9 cellular contexts compared by ENCODE assay signal in the genomic region with DNA sequence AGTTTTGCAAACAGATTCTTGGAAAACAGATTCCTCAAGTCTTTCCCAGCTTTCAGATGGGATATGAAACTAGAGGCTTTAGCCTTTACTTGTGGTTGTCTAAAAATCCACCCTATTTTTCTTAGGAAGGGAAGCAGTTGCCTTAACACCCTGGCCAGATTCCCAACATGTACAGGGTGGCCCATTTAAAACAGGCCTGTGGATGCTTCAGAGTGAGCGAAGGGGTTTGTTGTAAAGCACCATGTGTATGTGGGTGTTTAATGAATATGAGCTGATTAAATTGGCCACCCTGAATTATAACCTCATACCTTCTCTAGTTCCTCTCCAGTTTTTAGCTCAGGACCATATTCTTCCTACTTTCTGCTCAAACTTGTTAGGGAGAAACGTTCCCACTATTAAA.
A peak's percentile ranks its signal among the peaks of the same experiment; 100 is the strongest.
DNase-seq lines count a peak whose midpoint lies in the region; ATAC-seq and TF ChIP-seq lines count a peak whose summit lies in the region.
"Had no signal": no experiment of that assay in that cellular context is flagged by ENCODE, and none has a peak within 500 bp of the region (broad histone marks: within the 10 kb centered on the region; RNA-seq: fewer than 3 reads in every experiment).

No MANE protein-coding gene starts in this region.

- TF ChIP-seq POLR2A in suprapubic skin (IDR thresholded peaks at IDR 0.05): no peak

- WGBS in suprapubic skin: 35% methylated on average over 2 of the region's 2 CpGs

- H3K4me3 ChIP-seq in OCI-LY3 (ENCODE audit: low read length): peak overlapping the region; percentile 31; the same call in 1 of the 2 replicates
- no peak overlapping the region for H3K4me3 ChIP-seq in muscle layer of colon (ENCODE audit: low read depth in 1 of 2, low read length in 2 of 2)
- H3K4me3 ChIP-seq in suprapubic skin: no peak overlapping the region

- TF ChIP-seq CTCF in OCI-LY3 (IDR thresholded peaks at IDR 0.05; ENCODE audit: low read depth, low read length) (no peak), suprapubic skin (IDR thresholded peaks at IDR 0.05) (no peak)

- TF ChIP-seq EP300 in suprapubic skin (IDR thresholded peaks at IDR 0.05): no peak

- no peak for DNase-seq in effector memory CD8-positive, alpha-beta T cell
- DNase-seq in suprapubic skin (ENCODE audit: low spot score in 2 of 2) (no peak), NCI-H2081 (lab: John Stamatoyannopoulos, UW) (no peak), SW 1271 (lab: John Stamatoyannopoulos, UW) (no peak)
- DNase-seq in stimulated activated CD4-positive, alpha-beta T cell treated with anti-CD3 and anti-CD28 coated beads, Interleukin-12 subunit alpha, Interleukin-12 subunit beta, amount 100 ng/mL, for 4 hours: no peak
- DNase-seq in activated CD4-positive, alpha-beta T cell treated with anti-CD3 and anti-CD28 coated beads, Interleukin-2, amount 50 U/mL, for 1 hour: no peak

- H3K27ac ChIP-seq in OCI-LY3 (ENCODE audit: low read length) (no peak overlapping the region), muscle layer of colon (ENCODE audit: low read depth, low read length) (peak overlapping the region; percentile 84), suprapubic skin (peak overlapping the region; percentile 74)

- H3K9me3 ChIP-seq in OCI-LY3 (ENCODE audit: insufficient read depth, low read length): no peaks in the 10 kb centered on the region
- no peaks in the 10 kb centered on the region for H3K9me3 ChIP-seq in muscle layer of colon (ENCODE audit: low read length)
- H3K9me3 ChIP-seq in suprapubic skin: no peaks in the 10 kb centered on the region

- peak overlapping the region; percentile 60 for H3K4me2 ChIP-seq in OCI-LY3 (ENCODE audit: low read length)

- peaks cover 0 to 23% of the 10 kb centered on the region in 2 donors for H3K4me1 Mint-ChIP-seq in effector memory CD8-positive, alpha-beta T cell (ENCODE audit: low read depth in 2 of 2)

- no peaks in the 10 kb centered on the region for H4K20me1 ChIP-seq in OCI-LY3 (ENCODE audit: insufficient read depth, low read length)

- H3K4me3 Mint-ChIP-seq in effector memory CD8-positive, alpha-beta T cell: peak overlapping the region in 1 of 2 donors; percentile 40
- H3K4me3 Mint-ChIP-seq: T-helper 1 cell treated with Interleukin-12 subunit alpha and Interleukin-12 subunit beta and Interleukin-4 antibody, amounts not matched to agents 30 μg/mL and 1 μg/mL, for 36 hours had no signal

- ATAC-seq in effector memory CD8-positive, alpha-beta T cell (replicated peaks): no peak

- no peaks in the 10 kb centered on the region for H3K27me3 Mint-ChIP-seq in effector memory CD8-positive, alpha-beta T cell

- peak overlapping the region; percentile 80; the same call in 1 of the 2 replicates for H2AFZ ChIP-seq in OCI-LY3 (ENCODE audit: low read depth, low read length)

- no peaks in the 10 kb centered on the region for H3K27me3 ChIP-seq in OCI-LY3 (ENCODE audit: low read depth, low read length)
- H3K27me3 ChIP-seq in muscle layer of colon (ENCODE audit: control insufficient read depth in 1 of 2, insufficient read depth in 2 of 2, low read length in 2 of 2): no peaks in the 10 kb centered on the region
- no peaks in the 10 kb centered on the region for H3K27me3 ChIP-seq in suprapubic skin

- H3K79me2 ChIP-seq in OCI-LY3 (ENCODE audit: low read length): no peaks in the 10 kb centered on the region

- no peaks in the 10 kb centered on the region for H3K9me3 Mint-ChIP-seq in effector memory CD8-positive, alpha-beta T cell
- H3K9me3 Mint-ChIP-seq: T-helper 1 cell treated with Interleukin-12 subunit alpha and Interleukin-12 subunit beta and Interleukin-4 antibody, amounts not matched to agents 30 μg/mL and 1 μg/mL, for 36 hours had no signal

- H3K36me3 ChIP-seq in OCI-LY3 (replicated peaks; ENCODE audit: low read depth, low read length): peaks cover 4% of the 10 kb centered on the region
- H3K36me3 ChIP-seq in muscle layer of colon (ENCODE audit: insufficient read depth, low read length): no peaks in the 10 kb centered on the region
- no peaks in the 10 kb centered on the region for H3K36me3 ChIP-seq in suprapubic skin

- H3K9ac ChIP-seq in OCI-LY3 (ENCODE audit: low read length) (no peak overlapping the region; the same call in 1 of the 2 replicates), muscle layer of colon (ENCODE audit: low read length) (no peak overlapping the region)

- H3K4me1 ChIP-seq in OCI-LY3 (ENCODE audit: low read length): peaks cover 25% of the 10 kb centered on the region
- H3K4me1 ChIP-seq in muscle layer of colon (ENCODE audit: insufficient read depth, low read length): peaks cover 49% of the 10 kb centered on the region
- H3K4me1 ChIP-seq in suprapubic skin: peaks cover 69% of the 10 kb centered on the region

- H3K27ac Mint-ChIP-seq in effector memory CD8-positive, alpha-beta T cell: peak overlapping the region; percentile 25 to 80
- H3K27ac Mint-ChIP-seq: T-helper 1 cell treated with Interleukin-12 subunit alpha and Interleukin-12 subunit beta and Interleukin-4 antibody, amounts not matched to agents 30 μg/mL and 1 μg/mL, for 36 hours had no signal

- no peaks in the 10 kb centered on the region for H3K36me3 Mint-ChIP-seq in effector memory CD8-positive, alpha-beta T cell (ENCODE audit: insufficient read depth)
